Comparison of ENCODE assay signal across 27 cellular contexts in the genomic region with DNA sequence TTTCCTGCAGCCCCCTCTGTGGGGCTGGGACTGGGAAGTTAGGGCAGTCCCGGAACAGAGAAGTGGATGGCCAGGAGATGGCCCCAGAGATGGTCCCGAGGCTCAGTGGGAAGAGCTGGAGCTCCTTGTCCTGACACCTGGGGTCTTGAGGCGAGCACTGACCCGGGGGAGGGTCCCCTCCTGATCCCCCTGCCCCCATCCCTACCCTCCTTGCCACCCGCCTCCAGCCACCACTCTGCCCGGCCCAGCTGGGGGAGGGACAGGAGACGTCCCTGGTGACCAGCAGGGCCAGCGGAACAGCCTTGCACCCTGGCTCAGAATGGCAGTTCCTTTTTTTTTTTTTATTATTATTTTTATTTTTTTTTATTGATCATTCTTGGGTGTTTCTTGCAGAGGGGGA.
"Had no signal": no experiment of that assay in that cellular context is flagged by ENCODE, and none has a peak within 500 bp of the region (broad histone marks: within the 10 kb centered on the region; RNA-seq: fewer than 3 reads in every experiment).

No MANE protein-coding gene starts in this region.

- FAIRE-seq: frontal cortex had no signal

- H3K4me3 ChIP-seq: ascending aorta, breast epithelium, cardiac muscle cell, coronary artery, dorsolateral prefrontal cortex had no signal

- H3K27me3 ChIP-seq: ascending aorta, breast epithelium, cardiac muscle cell, dorsolateral prefrontal cortex had no signal

- H3K9me3 ChIP-seq: ascending aorta, breast epithelium had no signal

- ATAC-seq: activated CD4-positive, CD25-positive, alpha-beta regulatory T cell treated with anti-CD3 and anti-CD28 coated beads, Interleukin-2, amount 50 U/mL, for 24 hours; activated naive CD4-positive, alpha-beta T cell treated with anti-CD3 and anti-CD28 coated beads, Interleukin-2, amount 50 U/mL, for 72 hours; activated T-cell treated with anti-CD3 and anti-CD28 coated beads, Interleukin-2, amount 50 U/mL, for 72 hours; T-helper 17 cell had no signal

- H3K27ac ChIP-seq: ascending aorta, breast epithelium, cardiac muscle cell, coronary artery, dorsolateral prefrontal cortex, WERI-Rb-1 had no signal

- DNase-seq: activated B cell treated with CpG ODN at 0.5 μM for 24 hours; activated CD4-positive, alpha-beta T cell treated with anti-CD3 and anti-CD28 coated beads for 48 hours; activated CD4-positive, alpha-beta T cell treated with anti-CD3 and anti-CD28 coated beads, Interleukin-2, amount 50 U/mL, for 1 hour; activated CD4-positive, alpha-beta T cell treated with anti-CD3 and anti-CD28 coated beads, Interleukin-2, amount 50 U/mL, for 48 hours; activated CD8-positive, alpha-beta memory T cell treated with anti-CD3 and anti-CD28 coated beads, Interleukin-2, amount 50 U/mL, for 48 hours; activated gamma-delta T cell; activated naive CD4-positive, alpha-beta T cell; activated naive CD4-positive, alpha-beta T cell treated with anti-CD3 and anti-CD28 coated beads, Interleukin-2, amount 10 ng/mL, durations not matched to agents 7 days and 5 days; activated naive CD8-positive, alpha-beta T cell treated with anti-CD3 and anti-CD28 coated beads, Interleukin-2, amount 10 ng/mL, durations not matched to agents 7 days and 5 days; activated T-cell treated with anti-CD3 and anti-CD28 coated beads for 4 hours; activated T-cell treated with anti-CD3 and anti-CD28 coated beads, Interleukin-2, amount 50 U/mL, for 24 hours; activated T-cell treated with anti-CD3 and anti-CD28 coated beads, Interleukin-2, amount 50 U/mL, for 72 hours; dorsolateral prefrontal cortex; effector memory CD4-positive, alpha-beta T cell; endodermal cell; foreskin fibroblast; head of caudate nucleus; T-helper 17 cell; T1000; WERI-Rb-1 had no signal

- H3K4me1 ChIP-seq: ascending aorta, breast epithelium had no signal
